In the genomic region with DNA sequence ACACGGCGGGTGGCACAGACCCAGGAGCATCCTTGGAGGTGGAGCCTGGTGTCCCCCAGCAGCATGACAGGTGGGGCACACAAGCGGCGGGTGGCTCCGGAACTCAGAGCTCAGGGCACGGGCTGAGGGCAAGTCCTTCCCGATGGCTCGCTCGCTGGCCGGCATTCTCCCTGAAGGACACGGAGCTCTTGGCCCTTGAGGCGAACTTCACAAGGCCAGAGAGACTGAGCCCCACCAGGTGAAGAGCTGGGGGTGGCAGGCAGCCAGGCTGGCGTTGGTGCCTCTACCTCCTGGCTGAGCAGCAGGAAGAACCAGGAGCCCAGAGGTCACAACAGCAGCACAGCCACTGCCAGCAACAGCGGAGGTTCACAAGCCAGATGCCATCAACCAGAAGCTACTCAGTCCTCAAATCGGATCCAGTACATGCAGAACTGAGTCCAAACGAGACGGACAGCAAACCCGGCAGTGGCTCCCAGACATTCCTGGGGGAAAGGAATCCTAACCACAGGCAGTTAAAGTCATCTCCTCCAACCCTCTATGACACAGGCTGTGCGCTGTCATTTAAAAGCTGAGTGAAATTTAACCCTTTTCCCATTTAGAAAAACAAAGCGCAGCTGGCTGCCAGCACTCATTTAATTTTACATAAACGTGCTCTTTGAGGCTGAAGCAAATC, we compare ENCODE assay signal across 2 cellular contexts.
A peak's percentile ranks its signal among the peaks of the same experiment; 100 is the strongest.
TF ChIP-seq lines count a peak whose summit lies in the region.

No MANE protein-coding gene starts in this region.

TF ChIP-seq in HepG2, 621 proteins besides CTCF, POLR2A, EP300 and RAD21:
- TF ChIP-seq ZNF558 (CRISPR knock-in tag; IDR thresholded peaks at IDR 0.05; ENCODE audit: borderline replicate concordance) (no peak), ZNF768 (CRISPR knock-in tag; IDR thresholded peaks at IDR 0.05) (peak; percentile 18; the same call in 1 of the 2 replicates)

TF ChIP-seq in neural cell, 6 proteins besides CTCF, POLR2A, EP300 and RAD21:
- TF ChIP-seq, protein P1, sequence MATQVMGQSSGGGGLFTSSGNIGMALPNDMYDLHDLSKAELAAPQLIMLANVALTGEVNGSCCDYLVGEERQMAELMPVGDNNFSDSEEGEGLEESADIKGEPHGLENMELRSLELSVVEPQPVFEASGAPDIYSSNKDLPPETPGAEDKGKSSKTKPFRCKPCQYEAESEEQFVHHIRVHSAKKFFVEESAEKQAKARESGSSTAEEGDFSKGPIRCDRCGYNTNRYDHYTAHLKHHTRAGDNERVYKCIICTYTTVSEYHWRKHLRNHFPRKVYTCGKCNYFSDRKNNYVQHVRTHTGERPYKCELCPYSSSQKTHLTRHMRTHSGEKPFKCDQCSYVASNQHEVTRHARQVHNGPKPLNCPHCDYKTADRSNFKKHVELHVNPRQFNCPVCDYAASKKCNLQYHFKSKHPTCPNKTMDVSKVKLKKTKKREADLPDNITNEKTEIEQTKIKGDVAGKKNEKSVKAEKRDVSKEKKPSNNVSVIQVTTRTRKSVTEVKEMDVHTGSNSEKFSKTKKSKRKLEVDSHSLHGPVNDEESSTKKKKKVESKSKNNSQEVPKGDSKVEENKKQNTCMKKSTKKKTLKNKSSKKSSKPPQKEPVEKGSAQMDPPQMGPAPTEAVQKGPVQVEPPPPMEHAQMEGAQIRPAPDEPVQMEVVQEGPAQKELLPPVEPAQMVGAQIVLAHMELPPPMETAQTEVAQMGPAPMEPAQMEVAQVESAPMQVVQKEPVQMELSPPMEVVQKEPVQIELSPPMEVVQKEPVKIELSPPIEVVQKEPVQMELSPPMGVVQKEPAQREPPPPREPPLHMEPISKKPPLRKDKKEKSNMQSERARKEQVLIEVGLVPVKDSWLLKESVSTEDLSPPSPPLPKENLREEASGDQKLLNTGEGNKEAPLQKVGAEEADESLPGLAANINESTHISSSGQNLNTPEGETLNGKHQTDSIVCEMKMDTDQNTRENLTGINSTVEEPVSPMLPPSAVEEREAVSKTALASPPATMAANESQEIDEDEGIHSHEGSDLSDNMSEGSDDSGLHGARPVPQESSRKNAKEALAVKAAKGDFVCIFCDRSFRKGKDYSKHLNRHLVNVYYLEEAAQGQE (IDR thresholded peaks at IDR 0.05; ENCODE audit: borderline replicate concordance) = no peak
- TF ChIP-seq EZH2 (IDR thresholded peaks at IDR 0.05; ENCODE audit: borderline replicate concordance, insufficient read depth, low read length, poor library complexity, severe bottlenecking) (no peak), SMC3 (conservative IDR thresholded peaks at IDR 0.05; ENCODE audit: poor library complexity) (no peak), TAF1 (IDR thresholded peaks at IDR 0.05; ENCODE audit: low read depth) (no peak), POLR2AphosphoS5 (IDR thresholded peaks at IDR 0.05) (no peak)
